Comparison of ENCODE assay signal across 8 cellular contexts in genomic region chr1:21669287-21670058, GRCh38. TPM values are rescaled to one million over a fixed set of nuclear protein-coding genes. Genes with fewer than 3 reads are reported as not detected.
DNase-seq lines count a peak whose midpoint lies in the region; ATAC-seq and TF ChIP-seq lines count a peak whose summit lies in the region.

Gene RAP1GAP, minus strand, starts transcription at chr1:21669357. Its CDS starts 49,325 bp downstream, at chr1:21620032.

- no peak within 1 kb of the TSS for H3K27ac Mint-ChIP-seq in central memory CD8-positive, alpha-beta T cell (ENCODE audit: low read depth)

- H3K36me3 ChIP-seq in RWPE2 (ENCODE audit: low read depth), result no peaks in the 10 kb centered on the region
- no peaks in the 10 kb centered on the region for H3K36me3 ChIP-seq in liver (ENCODE audit: control insufficient read depth in 4 of 4, insufficient read depth in 3 of 4, low read depth in 1 of 4, low read length in 3 of 4)
- no peaks in the 10 kb centered on the region for H3K36me3 ChIP-seq in stomach smooth muscle (ENCODE audit: control insufficient read depth in 2 of 2, insufficient read depth in 2 of 2, low read length in 2 of 2)

- WGBS in liver, result 1% methylated on average over 61 of the region's 61 CpGs

- peak in 1 of 2 donors; percentile 36 for TF ChIP-seq RAD21 in liver (IDR thresholded peaks at IDR 0.05)

- peak within 1 kb of the TSS in 1 of 2 donors; percentile 27 for H3K9ac ChIP-seq in liver (ENCODE audit: low read depth in 1 of 2, low read length in 2 of 2)
- no peak within 1 kb of the TSS for H3K9ac ChIP-seq in stomach smooth muscle (ENCODE audit: low read length in 2 of 2)

- H3K4me3 ChIP-seq in RWPE2 (ENCODE audit: severe bottlenecking), result no peak within 1 kb of the TSS
- H3K4me3 ChIP-seq in liver (ENCODE audit: low read depth in 1 of 3, low read length in 3 of 3), result peak within 1 kb of the TSS; percentile 53 to 68 (median 61)
- H3K4me3 ChIP-seq in stomach smooth muscle (ENCODE audit: low read length in 2 of 2), result peak within 1 kb of the TSS; percentile 44 to 64

- ATAC-seq in Right ventricle myocardium superior (ENCODE audit: poor library complexity), result peak; percentile 18
- ATAC-seq in RWPE2 (ENCODE audit: low read depth), result peak; percentile 31; the same call in 1 of the 3 replicates
- peak; percentile 60 for ATAC-seq in central memory CD8-positive, alpha-beta T cell (replicated peaks; ENCODE audit: extremely low read depth, poor library complexity, severe bottlenecking)
- no peak for ATAC-seq in HG03108 (IDR thresholded peaks at IDR 0.05; ENCODE audit: unreplicated experiment)

- H3K9me3 ChIP-seq in RWPE2 (ENCODE audit: severe bottlenecking), result no peaks in the 10 kb centered on the region
- no peaks in the 10 kb centered on the region for H3K9me3 ChIP-seq in liver (ENCODE audit: control insufficient read depth in 4 of 4, low read length in 3 of 4)
- H3K9me3 ChIP-seq in stomach smooth muscle (ENCODE audit: control insufficient read depth in 2 of 2, low read length in 2 of 2), result no peaks in the 10 kb centered on the region

- intact Hi-C loops in Right ventricle myocardium superior (cut with DNase I), result no loop called here
- intact Hi-C loops in cardiac septum (cut with DNase I), result no loop called here

- TF ChIP-seq CTCF in RWPE2 (IDR thresholded peaks at IDR 0.05; ENCODE audit: poor library complexity, severe bottlenecking) (no peak), liver (IDR thresholded peaks at IDR 0.05; ENCODE audit: low read depth, low read length, missing input control) (no peak)

- peak; percentile 45 for DNase-seq in Right ventricle myocardium superior
- no peak for DNase-seq in cardiac septum (ENCODE audit: low spot score)
- DNase-seq in RWPE2 (ENCODE audit: low spot score), result no peak
- DNase-seq in central memory CD8-positive, alpha-beta T cell (ENCODE audit: low spot score in 2 of 2), result no peak
- DNase-seq in kidney glomerular epithelial cell (lab: John Stamatoyannopoulos, UW), result no peak

- no peaks in the 10 kb centered on the region for H3K9me3 Mint-ChIP-seq in central memory CD8-positive, alpha-beta T cell

- H3K4me3 Mint-ChIP-seq in central memory CD8-positive, alpha-beta T cell, result peak within 1 kb of the TSS; percentile 57

- H3K4me1 ChIP-seq in RWPE2 (ENCODE audit: insufficient read depth, poor library complexity, severe bottlenecking), result no peaks in the 10 kb centered on the region
- peaks cover 20 to 47% (median 33%) of the 10 kb centered on the region in 4 donors for H3K4me1 ChIP-seq in liver (ENCODE audit: control insufficient read depth in 4 of 4, insufficient read depth in 4 of 4, low read length in 3 of 4)
- H3K4me1 ChIP-seq in stomach smooth muscle (ENCODE audit: control insufficient read depth, insufficient read depth, low read length), result peaks cover 42% of the 10 kb centered on the region

- H3K27ac ChIP-seq in RWPE2 (ENCODE audit: poor library complexity, severe bottlenecking), result no peak within 1 kb of the TSS
- peak within 1 kb of the TSS; percentile 52 to 74 for H3K27ac ChIP-seq in liver (ENCODE audit: low read depth in 1 of 2, low read length in 2 of 2)
- no peak within 1 kb of the TSS for H3K27ac ChIP-seq in stomach smooth muscle (ENCODE audit: low read length)

- H3K36me3 Mint-ChIP-seq in central memory CD8-positive, alpha-beta T cell (ENCODE audit: insufficient read depth), result peaks cover 3% of the 10 kb centered on the region

- peaks cover 41% of the 10 kb centered on the region for H3K27me3 Mint-ChIP-seq in central memory CD8-positive, alpha-beta T cell

- H3K27me3 ChIP-seq in RWPE2 (ENCODE audit: insufficient read depth, poor library complexity, severe bottlenecking) (peaks cover 17% of the 10 kb centered on the region), liver (ENCODE audit: control insufficient read depth in 4 of 4, insufficient read depth in 4 of 4, low read length in 3 of 4) (no peaks in the 10 kb centered on the region), stomach smooth muscle (ENCODE audit: control insufficient read depth in 1 of 2, insufficient read depth in 2 of 2, low read length in 2 of 2) (peaks cover 45 to 56% of the 10 kb centered on the region in 2 donors)

- H3K4me1 Mint-ChIP-seq in central memory CD8-positive, alpha-beta T cell, result no peaks in the 10 kb centered on the region

TF ChIP-seq in liver, 16 proteins besides CTCF, POLR2A, EP300 and RAD21:
- TF ChIP-seq YY1 (IDR thresholded peaks at IDR 0.05) (peak; percentile 69), ATF3 (IDR thresholded peaks at IDR 0.05) (no peak), RXRA (IDR thresholded peaks at IDR 0.05) (peak; percentile 70 to 84), GABPA (IDR thresholded peaks at IDR 0.05 in 1 of 2, conservative IDR thresholded peaks at IDR 0.05 in 1 of 2) (peak in 1 of 2 donors; percentile 45), HNF4G (IDR thresholded peaks at IDR 0.05) (peak; percentile 85), NR2F2 (IDR thresholded peaks at IDR 0.05) (peak; percentile 66), EGR1 (IDR thresholded peaks at IDR 0.05; ENCODE audit: low read depth in 2 of 2) (peak; percentile 75 to 82), HNF4A (conservative IDR thresholded peaks at IDR 0.05) (peak; percentile 91 to 95), MAX (IDR thresholded peaks at IDR 0.05) (no peak), TAF1 (conservative IDR thresholded peaks at IDR 0.05) (peak; percentile 50), JUND (IDR thresholded peaks at IDR 0.05) (peak in 1 of 2 donors; percentile 34), SP1 (IDR thresholded peaks at IDR 0.05) (peak; percentile 95), FOXA2 (IDR thresholded peaks at IDR 0.05) (no peak)
- TF ChIP-seq, protein P1, sequence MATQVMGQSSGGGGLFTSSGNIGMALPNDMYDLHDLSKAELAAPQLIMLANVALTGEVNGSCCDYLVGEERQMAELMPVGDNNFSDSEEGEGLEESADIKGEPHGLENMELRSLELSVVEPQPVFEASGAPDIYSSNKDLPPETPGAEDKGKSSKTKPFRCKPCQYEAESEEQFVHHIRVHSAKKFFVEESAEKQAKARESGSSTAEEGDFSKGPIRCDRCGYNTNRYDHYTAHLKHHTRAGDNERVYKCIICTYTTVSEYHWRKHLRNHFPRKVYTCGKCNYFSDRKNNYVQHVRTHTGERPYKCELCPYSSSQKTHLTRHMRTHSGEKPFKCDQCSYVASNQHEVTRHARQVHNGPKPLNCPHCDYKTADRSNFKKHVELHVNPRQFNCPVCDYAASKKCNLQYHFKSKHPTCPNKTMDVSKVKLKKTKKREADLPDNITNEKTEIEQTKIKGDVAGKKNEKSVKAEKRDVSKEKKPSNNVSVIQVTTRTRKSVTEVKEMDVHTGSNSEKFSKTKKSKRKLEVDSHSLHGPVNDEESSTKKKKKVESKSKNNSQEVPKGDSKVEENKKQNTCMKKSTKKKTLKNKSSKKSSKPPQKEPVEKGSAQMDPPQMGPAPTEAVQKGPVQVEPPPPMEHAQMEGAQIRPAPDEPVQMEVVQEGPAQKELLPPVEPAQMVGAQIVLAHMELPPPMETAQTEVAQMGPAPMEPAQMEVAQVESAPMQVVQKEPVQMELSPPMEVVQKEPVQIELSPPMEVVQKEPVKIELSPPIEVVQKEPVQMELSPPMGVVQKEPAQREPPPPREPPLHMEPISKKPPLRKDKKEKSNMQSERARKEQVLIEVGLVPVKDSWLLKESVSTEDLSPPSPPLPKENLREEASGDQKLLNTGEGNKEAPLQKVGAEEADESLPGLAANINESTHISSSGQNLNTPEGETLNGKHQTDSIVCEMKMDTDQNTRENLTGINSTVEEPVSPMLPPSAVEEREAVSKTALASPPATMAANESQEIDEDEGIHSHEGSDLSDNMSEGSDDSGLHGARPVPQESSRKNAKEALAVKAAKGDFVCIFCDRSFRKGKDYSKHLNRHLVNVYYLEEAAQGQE (IDR thresholded peaks at IDR 0.05), result peak; percentile 81

RNA-seq across cellular contexts. Expression of gene RAP1GAP, which starts in this region (rescaled TPM):
- total RNA-seq in Right ventricle myocardium superior (3.7 TPM), cardiac septum (2.7 TPM), liver (10 to 100 TPM; 10.7 to 23.1 TPM)
- 10 to 100 TPM in 1 of 2 donors, 1 to 10 TPM in 1; 8.6 to 11.8 TPM for polyA plus RNA-seq in liver

Comparison
In these comparisons a context has a peak if more than half of its experiments do, and no peak if none do; other contexts are left out.
1. H3K27ac ChIP-seq: peak in liver (2 of 2); none in RWPE2 (single experiment) and stomach smooth muscle (single experiment).